22 cellular contexts compared by ENCODE assay signal in the genomic region with DNA sequence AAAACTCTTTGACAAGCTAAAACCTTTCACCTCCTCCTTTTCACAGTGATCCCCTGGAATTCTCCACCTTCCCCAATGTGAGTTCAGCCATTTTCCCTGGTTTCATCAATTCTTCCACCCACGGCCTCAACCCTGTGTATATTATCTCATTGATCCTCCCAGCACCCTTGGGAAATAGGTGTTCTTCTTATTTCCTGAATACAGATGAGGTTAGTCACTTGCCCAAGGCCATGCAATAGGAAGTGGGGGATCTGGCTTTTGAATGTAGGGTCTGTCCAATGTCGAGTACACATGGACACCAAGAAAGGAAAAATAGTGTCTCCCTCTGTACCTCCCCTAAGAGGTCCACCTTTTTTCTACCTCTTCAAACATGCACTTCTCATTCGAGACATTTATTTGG.
"Had no signal": no experiment of that assay in that cellular context is flagged by ENCODE, and none has a peak within 500 bp of the region (broad histone marks: within the 10 kb centered on the region; RNA-seq: fewer than 3 reads in every experiment).

No MANE protein-coding gene starts in this region.

- H3K36me3 Mint-ChIP-seq: naive B cell; stimulated activated memory B cell treated with anti-CD40 and anti-IgM and Interleukin-4, amounts not matched to agents 10 μg/mL and 1 μg/mL and 100 μg/mL, for 72 hours had no signal

- H3K79me2 ChIP-seq: parathyroid adenoma had no signal

- H3K4me1 ChIP-seq: heart right ventricle, left ventricle myocardium inferior, lower lobe of right lung, parathyroid adenoma, prostate gland, right lobe of liver, tibial artery, upper lobe of left lung, uterus had no signal

- H3K9me3 Mint-ChIP-seq: dendritic cell treated with granulocyte-macrophage colony-stimulating factor and Interleukin-4, amounts not matched to agents 40 ng/mL and 50 ng/mL, for 4 days; effector memory CD8-positive, alpha-beta T cell; naive B cell; stimulated activated memory B cell treated with anti-CD40 and anti-IgM and Interleukin-4, amounts not matched to agents 10 μg/mL and 1 μg/mL and 100 μg/mL, for 72 hours; stimulated activated naive CD8-positive, alpha-beta T cell treated with anti-CD3 and anti-CD28 coated beads, Interleukin-15, Interleukin-2, amounts not matched to agents 100 ng/mL and 50 ng/mL, for 24 hours had no signal

- H3K27me3 ChIP-seq: heart right ventricle, right lobe of liver, tibial artery, upper lobe of left lung, uterus had no signal

- ATAC-seq: effector memory CD8-positive, alpha-beta T cell; heart right ventricle; left cardiac atrium; lower lobe of right lung; right lobe of liver; stimulated activated memory B cell treated with anti-CD40 and anti-IgM and Interleukin-4, amounts not matched to agents 10 μg/mL and 1 μg/mL and 100 μg/mL, for 72 hours had no signal

- DNase-seq: effector memory CD8-positive, alpha-beta T cell; erythroblast; heart right ventricle; left cardiac atrium; left ventricle myocardium inferior; lower lobe of right lung; mesenchymal stem cell; naive B cell; retina; right lobe of liver; stimulated activated CD4-positive, alpha-beta T cell treated with anti-CD3 and anti-CD28 coated beads, Interleukin-15, amount 100 ng/mL, for 24 hours; stimulated activated CD4-positive, alpha-beta T cell treated with anti-CD3 and anti-CD28 coated beads, Interleukin-1b, Interleukin-23, amount 100 ng/mL, for 48 hours; stimulated activated CD4-positive, alpha-beta T cell treated with anti-CD3 and anti-CD28 coated beads, Interleukin-4, amount 100 ng/mL, for 24 hours; tibial artery; upper lobe of left lung; uterus had no signal

- H3K4me1 Mint-ChIP-seq: naive B cell; stimulated activated memory B cell treated with anti-CD40 and anti-IgM and Interleukin-4, amounts not matched to agents 10 μg/mL and 1 μg/mL and 100 μg/mL, for 72 hours had no signal

- H3K27ac Mint-ChIP-seq: dendritic cell treated with granulocyte-macrophage colony-stimulating factor and Interleukin-4, amounts not matched to agents 40 ng/mL and 50 ng/mL, for 4 days; naive B cell; stimulated activated memory B cell treated with anti-CD40 and anti-IgM and Interleukin-4, amounts not matched to agents 10 μg/mL and 1 μg/mL and 100 μg/mL, for 72 hours; stimulated activated naive CD8-positive, alpha-beta T cell treated with anti-CD3 and anti-CD28 coated beads, Interleukin-15, Interleukin-2, amounts not matched to agents 100 ng/mL and 50 ng/mL, for 24 hours had no signal

- H3K27ac ChIP-seq: heart right ventricle, left ventricle myocardium inferior, lower lobe of right lung, parathyroid adenoma, prostate gland, right lobe of liver, tibial artery, upper lobe of left lung, uterus had no signal

- H3K36me3 ChIP-seq: prostate gland, right lobe of liver, uterus had no signal

- H3K9ac ChIP-seq: parathyroid adenoma had no signal

- H3K9me3 ChIP-seq: heart right ventricle, left ventricle myocardium inferior, lower lobe of right lung, prostate gland, right lobe of liver, tibial artery, upper lobe of left lung, uterus had no signal

- H2AFZ ChIP-seq: parathyroid adenoma had no signal

- H3K27me3 Mint-ChIP-seq: dendritic cell treated with granulocyte-macrophage colony-stimulating factor and Interleukin-4, amounts not matched to agents 40 ng/mL and 50 ng/mL, for 4 days; effector memory CD8-positive, alpha-beta T cell; naive B cell; stimulated activated memory B cell treated with anti-CD40 and anti-IgM and Interleukin-4, amounts not matched to agents 10 μg/mL and 1 μg/mL and 100 μg/mL, for 72 hours; stimulated activated naive CD8-positive, alpha-beta T cell treated with anti-CD3 and anti-CD28 coated beads, Interleukin-15, Interleukin-2, amounts not matched to agents 100 ng/mL and 50 ng/mL, for 24 hours had no signal

- H3K4me3 Mint-ChIP-seq: dendritic cell treated with granulocyte-macrophage colony-stimulating factor and Interleukin-4, amounts not matched to agents 40 ng/mL and 50 ng/mL, for 4 days; effector memory CD8-positive, alpha-beta T cell; naive B cell; nephron; stimulated activated memory B cell treated with anti-CD40 and anti-IgM and Interleukin-4, amounts not matched to agents 10 μg/mL and 1 μg/mL and 100 μg/mL, for 72 hours; stimulated activated naive CD8-positive, alpha-beta T cell treated with anti-CD3 and anti-CD28 coated beads, Interleukin-15, Interleukin-2, amounts not matched to agents 100 ng/mL and 50 ng/mL, for 24 hours had no signal

- H3K4me3 ChIP-seq: heart right ventricle, left ventricle myocardium inferior, lower lobe of right lung, prostate gland, right lobe of liver, tibial artery, upper lobe of left lung, uterus had no signal
